In genomic region chr2:109396338-109397180, GRCh38 we compare ENCODE assay signal across 12 cellular contexts.
DNase-seq lines count a peak whose midpoint lies in the region; ATAC-seq and TF ChIP-seq lines count a peak whose summit lies in the region.
"Had no signal": no experiment of that assay in that cellular context is flagged by ENCODE, and none has a peak within 500 bp of the region (broad histone marks: within the 10 kb centered on the region; RNA-seq: fewer than 3 reads in every experiment).

No MANE protein-coding gene starts in this region.

- TF ChIP-seq CTCF in fibroblast of pulmonary artery (IDR thresholded peaks at IDR 0.05; ENCODE audit: low read length, missing control alignments), result peak; percentile 23

- ATAC-seq in GM19463 (IDR thresholded peaks at IDR 0.05; ENCODE audit: unreplicated experiment), result peak; percentile 60

- no peak overlapping the region for H3K4me3 ChIP-seq in fibroblast of pulmonary artery (replicated peaks; ENCODE audit: low read depth, low read length)
- H3K4me3 ChIP-seq: mucosa of descending colon, Peyer's patch had no signal

- DNase-seq in COLO668 (lab: John Stamatoyannopoulos, UW; ENCODE audit: unreplicated experiment) (peak; percentile 42), NCI-H510A (lab: John Stamatoyannopoulos, UW) (peak; percentile 51), fibroblast of pulmonary artery (ENCODE audit: low read depth) (peak; percentile 29), RPMI8226 (no peak), NK-92 (lab: John Stamatoyannopoulos, UW; ENCODE audit: unreplicated experiment) (no peak), NCI-H1105 treated with DMSO at 0.1 percent for 48 hours (lab: John Stamatoyannopoulos, UW) (no peak)
- DNase-seq: activated B cell treated with CpG ODN at 0.5 μM for 24 hours; activated naive CD8-positive, alpha-beta T cell treated with anti-CD3 and anti-CD28 coated beads, Interleukin-2, amount 10 ng/mL, durations not matched to agents 7 days and 5 days; Calu3; Peyer's patch had no signal

Comparison
In these comparisons a context has a peak if more than half of its experiments do, and no peak if none do; other contexts are left out.
1. DNase-seq: peak in COLO668 (single experiment), NCI-H510A (single experiment) and fibroblast of pulmonary artery (single experiment); none in RPMI8226 (single experiment), NK-92 (single experiment) and NCI-H1105 treated with DMSO at 0.1 percent for 48 hours (single experiment).